28 cellular contexts compared by ENCODE assay signal in genomic region chr10:13559124-13559700, GRCh38. TPM values are rescaled to one million over a fixed set of nuclear protein-coding genes. Genes with fewer than 3 reads are reported as not detected.
"Had no signal": no experiment of that assay in that cellular context is flagged by ENCODE, and none has a peak within 500 bp of the region (broad histone marks: within the 10 kb centered on the region; RNA-seq: fewer than 3 reads in every experiment).

No MANE protein-coding gene starts in this region.

- H3K4me3 Mint-ChIP-seq: activated CD4-positive, alpha-beta memory T cell treated with anti-CD3 and anti-CD28 coated beads, Interleukin-2, amount 10 ng/mL, durations not matched to agents 7 days and 5 days; activated CD4-positive, alpha-beta T cell treated with anti-CD3 and anti-CD28 coated beads, Interleukin-2, amount 10 ng/mL, durations not matched to agents 7 days and 5 days; activated naive CD8-positive, alpha-beta T cell; activated T-cell treated with anti-CD3 and anti-CD28 coated beads, Interleukin-2, amount 50 U/mL, for 4 hours; immature natural killer cell; memory B cell; naive thymus-derived CD4-positive, alpha-beta T cell; stimulated activated effector memory CD8-positive, alpha-beta T cell treated with anti-CD3 and anti-CD28 coated beads, Interleukin-12 subunit alpha, Interleukin-12 subunit beta, amount 100 ng/mL, for 72 hours; stimulated activated naive CD8-positive, alpha-beta T cell treated with anti-CD3 and anti-CD28 coated beads, Interleukin-15, Interleukin-2, amounts not matched to agents 100 ng/mL and 50 ng/mL, for 24 hours; type B pancreatic cell had no signal

- H3K27me3 Mint-ChIP-seq: memory B cell had no signal

- DNase-seq: activated CD4-positive, alpha-beta memory T cell treated with anti-CD3 and anti-CD28 coated beads, Interleukin-2, amount 10 ng/mL, durations not matched to agents 7 days and 5 days; activated CD4-positive, alpha-beta T cell treated with anti-CD3 and anti-CD28 coated beads, Interleukin-2, amount 10 ng/mL, durations not matched to agents 7 days and 5 days; activated CD4-positive, CD25-positive, alpha-beta regulatory T cell treated with anti-CD3 and anti-CD28 coated beads, Interleukin-2, amount 50 U/mL, for 72 hours; activated naive CD4-positive, alpha-beta T cell; activated T-cell treated with anti-CD3 and anti-CD28 coated beads, Interleukin-2, amount 50 U/mL, for 4 hours; aorta; body of pancreas; cortex of kidney; heart left ventricle; hypothalamus; immature natural killer cell; kidney; midbrain; naive thymus-derived CD4-positive, alpha-beta T cell; pancreas; sigmoid colon; small intestine; stimulated activated CD4-positive, alpha-beta T cell treated with anti-CD3 and anti-CD28 coated beads, Interleukin-4, amount 100 ng/mL, for 24 hours; T1000; uterus had no signal

- H3K4me1 Mint-ChIP-seq: activated CD4-positive, alpha-beta memory T cell treated with anti-CD3 and anti-CD28 coated beads, Interleukin-2, amount 10 ng/mL, durations not matched to agents 7 days and 5 days; immature natural killer cell; stimulated activated effector memory CD8-positive, alpha-beta T cell treated with anti-CD3 and anti-CD28 coated beads, Interleukin-12 subunit alpha, Interleukin-12 subunit beta, amount 100 ng/mL, for 72 hours had no signal

- H3K36me3 Mint-ChIP-seq: activated naive CD8-positive, alpha-beta T cell; immature natural killer cell; memory B cell; naive thymus-derived CD4-positive, alpha-beta T cell; stimulated activated effector memory CD8-positive, alpha-beta T cell treated with anti-CD3 and anti-CD28 coated beads, Interleukin-12 subunit alpha, Interleukin-12 subunit beta, amount 100 ng/mL, for 72 hours; type B pancreatic cell had no signal

- H3K27me3 ChIP-seq: body of pancreas, heart left ventricle, pancreas, sigmoid colon, uterus had no signal

- H3K9me3 Mint-ChIP-seq: activated CD4-positive, alpha-beta memory T cell treated with anti-CD3 and anti-CD28 coated beads, Interleukin-2, amount 10 ng/mL, durations not matched to agents 7 days and 5 days; activated CD4-positive, alpha-beta T cell treated with anti-CD3 and anti-CD28 coated beads, Interleukin-2, amount 10 ng/mL, durations not matched to agents 7 days and 5 days; activated T-cell treated with anti-CD3 and anti-CD28 coated beads, Interleukin-2, amount 50 U/mL, for 4 hours; immature natural killer cell; stimulated activated effector memory CD8-positive, alpha-beta T cell treated with anti-CD3 and anti-CD28 coated beads, Interleukin-12 subunit alpha, Interleukin-12 subunit beta, amount 100 ng/mL, for 72 hours; stimulated activated naive CD8-positive, alpha-beta T cell treated with anti-CD3 and anti-CD28 coated beads, Interleukin-15, Interleukin-2, amounts not matched to agents 100 ng/mL and 50 ng/mL, for 24 hours had no signal

- H3K27ac ChIP-seq: body of pancreas, heart left ventricle, pancreas, prostate gland, sigmoid colon, thoracic aorta, uterus had no signal

- ATAC-seq: activated T-cell treated with anti-CD3 and anti-CD28 coated beads, Interleukin-2, amount 50 U/mL, for 4 hours; body of pancreas; heart left ventricle; naive thymus-derived CD4-positive, alpha-beta T cell; pancreas; stimulated activated effector memory CD8-positive, alpha-beta T cell treated with anti-CD3 and anti-CD28 coated beads, Interleukin-12 subunit alpha, Interleukin-12 subunit beta, amount 100 ng/mL, for 72 hours had no signal

- FAIRE-seq: endothelial cell of umbilical vein, kidney, pancreas, small intestine had no signal

- H3K4me1 ChIP-seq: prostate gland, sigmoid colon, uterus had no signal

- H3K27ac Mint-ChIP-seq: activated CD4-positive, alpha-beta memory T cell treated with anti-CD3 and anti-CD28 coated beads, Interleukin-2, amount 10 ng/mL, durations not matched to agents 7 days and 5 days; activated CD4-positive, alpha-beta T cell treated with anti-CD3 and anti-CD28 coated beads, Interleukin-2, amount 10 ng/mL, durations not matched to agents 7 days and 5 days; activated naive CD8-positive, alpha-beta T cell; immature natural killer cell; memory B cell; naive thymus-derived CD4-positive, alpha-beta T cell; stimulated activated effector memory CD8-positive, alpha-beta T cell treated with anti-CD3 and anti-CD28 coated beads, Interleukin-12 subunit alpha, Interleukin-12 subunit beta, amount 100 ng/mL, for 72 hours; stimulated activated naive CD8-positive, alpha-beta T cell treated with anti-CD3 and anti-CD28 coated beads, Interleukin-15, Interleukin-2, amounts not matched to agents 100 ng/mL and 50 ng/mL, for 24 hours; type B pancreatic cell had no signal

RNA-seq across cellular contexts. Expression of gene BEND7, which starts 30.4 kb away (rescaled TPM):
- total RNA-seq: activated CD4-positive, alpha-beta memory T cell treated with anti-CD3 and anti-CD28 coated beads, Interleukin-2, amount 10 ng/mL, durations not matched to agents 7 days and 5 days; activated CD4-positive, alpha-beta T cell treated with anti-CD3 and anti-CD28 coated beads, Interleukin-2, amount 10 ng/mL, durations not matched to agents 7 days and 5 days had no signal
- polyA plus RNA-seq: immature natural killer cell; naive thymus-derived CD4-positive, alpha-beta T cell had no signal
